Comparison of ENCODE assay signal across 8 cellular contexts in the genomic region with DNA sequence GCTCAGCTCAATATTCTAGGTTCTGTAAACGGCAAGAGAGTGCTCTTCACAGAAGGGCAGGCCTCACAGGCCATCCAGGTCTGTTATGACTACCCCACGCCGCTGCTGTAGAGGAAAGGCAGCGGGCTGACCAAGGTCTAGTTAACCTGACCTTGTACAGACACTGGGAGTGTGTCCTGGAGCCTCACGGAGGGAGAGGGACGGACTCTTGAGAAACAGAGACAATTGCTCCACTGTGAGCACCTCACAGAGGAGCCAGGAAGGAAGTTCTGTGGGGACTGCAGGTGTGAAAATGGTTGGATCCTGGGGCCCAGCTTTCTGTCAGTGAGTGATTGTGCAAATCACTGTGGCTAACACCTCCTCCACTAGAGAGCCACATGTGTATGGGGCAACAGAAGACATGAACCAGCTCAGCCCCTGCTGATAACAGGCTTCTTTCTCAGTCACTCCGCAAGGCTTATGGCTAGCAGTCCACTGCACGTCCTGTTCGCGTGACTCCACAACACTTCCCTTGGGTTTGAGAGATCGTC. TPM values are rescaled to one million over a fixed set of nuclear protein-coding genes. Genes with fewer than 3 reads are reported as not detected.
A peak's percentile ranks its signal among the peaks of the same experiment; 100 is the strongest.
DNase-seq lines count a peak whose midpoint lies in the region; ATAC-seq and TF ChIP-seq lines count a peak whose summit lies in the region.

No MANE protein-coding gene starts in this region.

- no peaks in the 10 kb centered on the region for H3K4me1 Mint-ChIP-seq in osteocyte (ENCODE audit: unreplicated experiment)
- H3K4me1 Mint-ChIP-seq in neural progenitor cell, result no peaks in the 10 kb centered on the region

- peak; percentile 52 for ATAC-seq in HG03378 (IDR thresholded peaks at IDR 0.05; ENCODE audit: unreplicated experiment)
- no peak for ATAC-seq in HG02970 (IDR thresholded peaks at IDR 0.05; ENCODE audit: low FRiP score, unreplicated experiment)

- TF ChIP-seq CTCF in GM10248 (IDR thresholded peaks at IDR 0.05; ENCODE audit: control extremely low read depth, extremely low read depth, low read depth, missing control alignments) (peak; percentile 24), osteocyte (IDR thresholded peaks at IDR 0.05) (no peak), neural progenitor cell (IDR thresholded peaks at IDR 0.05) (no peak)

- no peak overlapping the region for H3K4me3 Mint-ChIP-seq in osteocyte (ENCODE audit: unreplicated experiment)
- no peak overlapping the region for H3K4me3 Mint-ChIP-seq in neural progenitor cell

- no peak overlapping the region for H2AFZ ChIP-seq in neural progenitor cell (replicated peaks)

- no peaks in the 10 kb centered on the region for H3K27me3 ChIP-seq in neural progenitor cell

- no peaks in the 10 kb centered on the region for H3F3A ChIP-seq in neural progenitor cell (ENCODE audit: low read depth)

- H3K79me2 ChIP-seq in neural progenitor cell (ENCODE audit: low read depth), result no peaks in the 10 kb centered on the region

- H3K4me3 ChIP-seq in neural progenitor cell, result no peak overlapping the region

- no peaks in the 10 kb centered on the region for H3K9me3 ChIP-seq in neural progenitor cell (ENCODE audit: low read depth)

- H4K20me1 ChIP-seq in neural progenitor cell (ENCODE audit: low read depth), result peaks cover 11% of the 10 kb centered on the region

- H3K36me3 ChIP-seq in neural progenitor cell, result peaks cover 23% of the 10 kb centered on the region

- no peak overlapping the region for H3K9ac ChIP-seq in neural progenitor cell

- no peaks in the 10 kb centered on the region for H3K4me1 ChIP-seq in neural progenitor cell

- POLR2A ChIA-PET in GM10248 (lab: Yijun Ruan, JAX), result no interaction called here

- no peak overlapping the region for H3K4me2 ChIP-seq in neural progenitor cell

- DNase-seq in GM10248 (ENCODE audit: extremely low spot score) (peak; percentile 67), osteocyte (ENCODE audit: extremely low spot score, unreplicated experiment) (no peak), neural progenitor cell (ENCODE audit: low spot score) (no peak), NCI-H1105 treated with DMSO at 0.1 percent for 48 hours (lab: John Stamatoyannopoulos, UW) (no peak), AML-193 (lab: John Stamatoyannopoulos, UW) (no peak)
- DNase-seq in activated T-cell treated with anti-CD3 and anti-CD28 coated beads, Interleukin-2, amount 50 U/mL, for 1 hour, result peak; percentile 41

- CTCF ChIA-PET in GM10248 (lab: Yijun Ruan, JAX), result interaction anchor here (1.3 to 2.2 kb wide), 3 partner anchors 49 to 185 kb away, joined by 3 to 5 read pairs (median 4); a partner anchor contains a TSS

- H3K27me3 Mint-ChIP-seq in osteocyte (ENCODE audit: unreplicated experiment), result no peaks in the 10 kb centered on the region
- peaks cover 2% of the 10 kb centered on the region for H3K27me3 Mint-ChIP-seq in neural progenitor cell (ENCODE audit: insufficient read depth, low read depth)

- H3K27ac Mint-ChIP-seq in osteocyte (ENCODE audit: unreplicated experiment) (peak overlapping the region; percentile 50), neural progenitor cell (no peak overlapping the region)

- H3K27ac ChIP-seq in neural progenitor cell, result no peak overlapping the region

- no peaks in the 10 kb centered on the region for H3K9me3 Mint-ChIP-seq in osteocyte (ENCODE audit: unreplicated experiment)
- no peaks in the 10 kb centered on the region for H3K9me3 Mint-ChIP-seq in neural progenitor cell

- H3K36me3 Mint-ChIP-seq in osteocyte (ENCODE audit: unreplicated experiment) (peaks cover 57% of the 10 kb centered on the region), neural progenitor cell (peaks cover 47% of the 10 kb centered on the region)

RNA-seq across cellular contexts. Expression of a gene that starts 31.4 kb away (rescaled TPM):
- total RNA-seq in osteocyte (14.7 and 15.1 TPM in 2 replicates), neural progenitor cell (ENCODE audit: low replicate concordance) (32.2 and 39.1 TPM in 2 replicates)

Comparison
In these comparisons a context has a peak if more than half of its experiments do, and no peak if none do; other contexts are left out.
1. DNase-seq: peak in GM10248 (single experiment) and activated T-cell treated with anti-CD3 and anti-CD28 coated beads, Interleukin-2, amount 50 U/mL, for 1 hour (single experiment); none in osteocyte (single experiment), neural progenitor cell (single experiment), NCI-H1105 treated with DMSO at 0.1 percent for 48 hours (single experiment) and AML-193 (0 of 2).